21 cellular contexts compared by ENCODE assay signal in the genomic region with DNA sequence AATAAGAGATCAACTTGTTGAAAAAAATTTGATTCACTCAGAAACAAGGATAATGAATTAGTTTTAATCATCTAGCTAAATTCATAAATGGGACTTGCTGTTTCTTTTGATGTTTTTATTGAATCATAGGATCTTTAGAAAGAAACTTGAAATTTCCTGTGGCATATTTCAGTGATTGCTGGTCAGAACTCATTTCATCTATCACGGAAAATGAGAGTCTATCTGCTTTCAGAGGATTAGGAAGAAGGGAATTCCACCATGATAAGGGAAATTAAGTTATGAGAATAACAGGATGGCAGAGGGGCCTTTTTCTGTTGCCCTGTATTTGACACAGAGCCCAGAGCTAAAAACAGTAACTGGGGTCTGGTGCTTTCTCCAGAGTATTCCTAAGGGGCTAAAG.
"Had no signal": no experiment of that assay in that cellular context is flagged by ENCODE, and none has a peak within 500 bp of the region (broad histone marks: within the 10 kb centered on the region; RNA-seq: fewer than 3 reads in every experiment).

No MANE protein-coding gene starts in this region.

- H2AFZ ChIP-seq: hepatocyte had no signal

- DNase-seq: activated B cell treated with CpG ODN at 0.5 μM for 24 hours; activated CD4-positive, alpha-beta T cell treated with anti-CD3 and anti-CD28 coated beads for 36 hours; activated CD4-positive, alpha-beta T cell treated with anti-CD3 and anti-CD28 coated beads, Interleukin-2, amount 50 U/mL, for 4 hours; activated CD8-positive, alpha-beta memory T cell treated with anti-CD3 and anti-CD28 coated beads for 24 hours; activated CD8-positive, alpha-beta memory T cell treated with anti-CD3 and anti-CD28 coated beads, Interleukin-2, amount 50 U/mL, for 4 hours; activated naive CD4-positive, alpha-beta T cell; activated T-cell treated with anti-CD3 and anti-CD28 coated beads, Interleukin-2, amount 50 U/mL, for 24 hours; cortex of kidney; effector CD4-positive, alpha-beta T cell; glutamatergic neuron; immature natural killer cell; left lung; mucosa of descending colon; occipital lobe; stimulated activated CD4-positive, alpha-beta T cell treated with anti-CD3 and anti-CD28 coated beads, Interleukin-2, amount 100 ng/mL, for 48 hours; stimulated activated naive CD4-positive, alpha-beta T cell; T-helper 17 cell; testis; uterus had no signal

- H3K4me1 ChIP-seq: testis, uterus had no signal

- H3K79me2 ChIP-seq: hepatocyte had no signal

- H3K9me3 ChIP-seq: left lung, mucosa of descending colon, testis, uterus had no signal

- H3K27me3 ChIP-seq: cardiac muscle cell, hepatocyte, left lung, testis, uterus had no signal

- H3K4me3 ChIP-seq: cardiac muscle cell, hepatocyte, left lung, mucosa of descending colon, testis, uterus had no signal

- H3K4me2 ChIP-seq: hepatocyte had no signal

- H3K36me3 ChIP-seq: cardiac muscle cell, left lung, uterus had no signal

- H3K27ac ChIP-seq: cardiac muscle cell, hepatocyte, left lung, testis, uterus had no signal
